24 cellular contexts compared by ENCODE assay signal in the genomic region with DNA sequence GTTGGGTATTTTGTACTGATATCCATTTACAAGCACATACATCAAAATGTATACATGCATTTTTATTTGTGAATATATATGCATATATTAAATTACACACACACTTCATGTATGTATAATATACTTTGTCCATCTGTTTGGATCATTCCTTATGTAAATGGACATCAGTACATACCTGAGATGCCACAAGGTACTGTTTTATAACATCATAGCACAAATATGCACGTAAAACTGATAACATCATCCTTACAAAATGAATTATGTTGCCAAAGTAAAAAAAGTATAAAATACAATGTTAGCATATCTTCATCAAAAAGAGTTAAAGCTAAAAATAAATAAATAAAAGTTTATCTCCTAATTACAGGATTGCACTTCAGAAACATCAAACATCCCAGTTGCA.
"Had no signal": no experiment of that assay in that cellular context is flagged by ENCODE, and none has a peak within 500 bp of the region (broad histone marks: within the 10 kb centered on the region; RNA-seq: fewer than 3 reads in every experiment).

No MANE protein-coding gene starts in this region.

- ATAC-seq: effector memory CD8-positive, alpha-beta T cell; esophagus mucosa; foreskin keratinocyte; gastrocnemius medialis; gastroesophageal sphincter; heart left ventricle; heart right ventricle had no signal

- H3K36me3 ChIP-seq: colonic mucosa, esophagus muscularis mucosa, esophagus squamous epithelium, gastrocnemius medialis, gastroesophageal sphincter, heart left ventricle, heart right ventricle had no signal

- H3K9me3 ChIP-seq: colonic mucosa, esophagus muscularis mucosa, esophagus squamous epithelium, gastrocnemius medialis, gastroesophageal sphincter, heart left ventricle, heart right ventricle had no signal

- H3K4me1 ChIP-seq: colonic mucosa, esophagus muscularis mucosa, esophagus squamous epithelium, foreskin keratinocyte, gastrocnemius medialis, gastroesophageal sphincter, heart left ventricle, heart right ventricle had no signal

- H3K27ac ChIP-seq: colonic mucosa, coronary artery, dorsolateral prefrontal cortex, epithelial cell of prostate, esophagus muscularis mucosa, esophagus squamous epithelium, foreskin keratinocyte, gastrocnemius medialis, gastroesophageal sphincter, heart left ventricle, heart right ventricle had no signal

- H3K4me3 ChIP-seq: colonic mucosa, coronary artery, dorsolateral prefrontal cortex, esophagus muscularis mucosa, esophagus squamous epithelium, gastrocnemius medialis, gastroesophageal sphincter, heart left ventricle, heart right ventricle had no signal

- H3K27me3 ChIP-seq: colonic mucosa, dorsolateral prefrontal cortex, esophagus muscularis mucosa, esophagus squamous epithelium, foreskin keratinocyte, gastrocnemius medialis, gastroesophageal sphincter, heart left ventricle, heart right ventricle had no signal

- DNase-seq: colonic mucosa; cortex of kidney; dermis blood vessel endothelial cell; dorsolateral prefrontal cortex; effector CD4-positive, alpha-beta T cell; effector CD8-positive, alpha-beta T cell; effector memory CD4-positive, alpha-beta T cell; effector memory CD8-positive, alpha-beta T cell; endodermal cell; erythroblast; esophagus squamous epithelium; foreskin fibroblast; foreskin melanocyte; gastrocnemius medialis; glutamatergic neuron; head of caudate nucleus; heart left ventricle; heart right ventricle had no signal
